ENCODE assay signal across 13 cellular contexts in the genomic region with DNA sequence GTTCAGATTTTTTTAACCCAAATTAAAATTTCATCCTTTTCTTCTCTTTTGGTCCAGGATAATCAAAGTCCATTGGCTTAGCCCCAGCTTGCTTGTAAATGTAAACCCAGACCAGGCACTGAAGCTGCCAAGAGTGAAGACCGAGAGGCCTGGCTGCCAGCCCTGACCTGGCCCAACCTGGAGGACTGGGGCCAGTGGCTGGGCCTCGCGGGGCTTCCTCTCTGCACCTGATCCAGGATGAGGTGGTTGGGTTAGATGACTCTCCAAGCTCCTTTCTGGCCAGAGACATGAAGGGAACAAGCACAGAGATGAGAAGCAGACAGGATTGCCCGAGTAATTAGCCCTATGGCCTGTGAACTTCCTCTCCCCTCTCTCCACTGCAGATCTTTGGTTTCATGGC.
"Had no signal": no experiment of that assay in that cellular context is flagged by ENCODE, and none has a peak within 500 bp of the region (broad histone marks: within the 10 kb centered on the region; RNA-seq: fewer than 3 reads in every experiment).

No MANE protein-coding gene starts in this region.

- DNase-seq: activated CD4-positive, alpha-beta T cell treated with anti-CD3 and anti-CD28 coated beads, Interleukin-2, amount 50 U/mL, for 4 hours; esophagus squamous epithelium; foreskin melanocyte; heart left ventricle; left ventricle myocardium inferior had no signal

- H3K4me3 Mint-ChIP-seq: activated T-helper 17 cell treated with anti-CD3 and anti-CD28 coated beads, Interleukin-2, amount 50 U/mL, for 72 hours; stimulated activated memory B cell treated with anti-CD40 and anti-IgM and Interleukin-4, amounts not matched to agents 10 μg/mL and 1 μg/mL and 100 μg/mL, for 72 hours had no signal

- H3K4me1 ChIP-seq: ascending aorta, left ventricle myocardium inferior, tibial nerve had no signal

- H3K27me3 Mint-ChIP-seq: activated T-helper 17 cell treated with anti-CD3 and anti-CD28 coated beads, Interleukin-2, amount 50 U/mL, for 72 hours; stimulated activated memory B cell treated with anti-CD40 and anti-IgM and Interleukin-4, amounts not matched to agents 10 μg/mL and 1 μg/mL and 100 μg/mL, for 72 hours had no signal

- H3K9me3 ChIP-seq: ascending aorta, esophagus squamous epithelium, heart left ventricle, left ventricle myocardium inferior, neutrophil, tibial nerve had no signal

- H3K36me3 ChIP-seq: ascending aorta had no signal

- ATAC-seq: activated CD4-positive, CD25-positive, alpha-beta regulatory T cell treated with anti-CD3 and anti-CD28 coated beads, Interleukin-2, amount 50 U/mL, for 24 hours; activated T-helper 17 cell treated with anti-CD3 and anti-CD28 coated beads, Interleukin-2, amount 50 U/mL, for 72 hours; heart left ventricle; SK-N-SH treated with all-trans-retinoic acid at 6 μM for 48 hours; stimulated activated memory B cell treated with anti-CD40 and anti-IgM and Interleukin-4, amounts not matched to agents 10 μg/mL and 1 μg/mL and 100 μg/mL, for 72 hours had no signal

- H3K27me3 ChIP-seq: ascending aorta, heart left ventricle, neutrophil, tibial nerve had no signal

- H3K9me3 Mint-ChIP-seq: activated T-helper 17 cell treated with anti-CD3 and anti-CD28 coated beads, Interleukin-2, amount 50 U/mL, for 72 hours; stimulated activated memory B cell treated with anti-CD40 and anti-IgM and Interleukin-4, amounts not matched to agents 10 μg/mL and 1 μg/mL and 100 μg/mL, for 72 hours had no signal

- H3K4me3 ChIP-seq: ascending aorta, esophagus squamous epithelium, heart left ventricle, left ventricle myocardium inferior, skin epidermis, tibial nerve had no signal

- H3K27ac ChIP-seq: ascending aorta, esophagus squamous epithelium, heart left ventricle, left ventricle myocardium inferior, neutrophil, skin epidermis, tibial nerve had no signal

- H3K27ac Mint-ChIP-seq: activated T-helper 17 cell treated with anti-CD3 and anti-CD28 coated beads, Interleukin-2, amount 50 U/mL, for 72 hours; stimulated activated memory B cell treated with anti-CD40 and anti-IgM and Interleukin-4, amounts not matched to agents 10 μg/mL and 1 μg/mL and 100 μg/mL, for 72 hours had no signal
